7 cellular contexts compared by ENCODE assay signal in genomic region chr1:66351474-66351873, GRCh38.
DNase-seq lines count a peak whose midpoint lies in the region; ATAC-seq and TF ChIP-seq lines count a peak whose summit lies in the region.

No MANE protein-coding gene starts in this region.

- peak overlapping the region; percentile 80 for H3K27ac Mint-ChIP-seq in activated naive CD8-positive, alpha-beta T cell treated with anti-CD3 and anti-CD28 coated beads, Interleukin-2, amount 50 U/mL, for 24 hours
- peak overlapping the region; percentile 69 for H3K27ac Mint-ChIP-seq in osteocyte (ENCODE audit: unreplicated experiment)

- no peak for TF ChIP-seq CTCF in osteocyte (IDR thresholded peaks at IDR 0.05)

- no peak for DNase-seq in activated naive CD8-positive, alpha-beta T cell treated with anti-CD3 and anti-CD28 coated beads, Interleukin-2, amount 50 U/mL, for 24 hours
- DNase-seq in osteocyte (ENCODE audit: extremely low spot score, unreplicated experiment) (no peak), NCI-H146 treated with DMSO at 0.1 percent for 48 hours (lab: John Stamatoyannopoulos, UW; ENCODE audit: unreplicated experiment) (no peak), 8988T (no peak), CD1c-positive myeloid dendritic cell (ENCODE audit: extremely low spot score) (no peak)

- peaks cover 4% of the 10 kb centered on the region for H3K9me3 Mint-ChIP-seq in activated naive CD8-positive, alpha-beta T cell treated with anti-CD3 and anti-CD28 coated beads, Interleukin-2, amount 50 U/mL, for 24 hours
- no peaks in the 10 kb centered on the region for H3K9me3 Mint-ChIP-seq in osteocyte (ENCODE audit: unreplicated experiment)

- peak overlapping the region; percentile 44 for H3K4me3 Mint-ChIP-seq in activated naive CD8-positive, alpha-beta T cell treated with anti-CD3 and anti-CD28 coated beads, Interleukin-2, amount 50 U/mL, for 24 hours
- H3K4me3 Mint-ChIP-seq in osteocyte (ENCODE audit: unreplicated experiment) = peak overlapping the region; percentile 15

- H3K27me3 Mint-ChIP-seq in activated naive CD8-positive, alpha-beta T cell treated with anti-CD3 and anti-CD28 coated beads, Interleukin-2, amount 50 U/mL, for 24 hours = no peaks in the 10 kb centered on the region
- no peaks in the 10 kb centered on the region for H3K27me3 Mint-ChIP-seq in osteocyte (ENCODE audit: unreplicated experiment)

- peaks cover 22% of the 10 kb centered on the region for H3K36me3 Mint-ChIP-seq in activated naive CD8-positive, alpha-beta T cell treated with anti-CD3 and anti-CD28 coated beads, Interleukin-2, amount 50 U/mL, for 24 hours (ENCODE audit: low read depth)
- H3K36me3 Mint-ChIP-seq in osteocyte (ENCODE audit: unreplicated experiment) = peaks cover 22% of the 10 kb centered on the region

- ATAC-seq in GM19468 (IDR thresholded peaks at IDR 0.05; ENCODE audit: extremely low read depth, unreplicated experiment) = peak; percentile 25
- ATAC-seq in HG02973 (IDR thresholded peaks at IDR 0.05; ENCODE audit: unreplicated experiment) = peak; percentile 37
- peak; percentile 52 for ATAC-seq in activated naive CD8-positive, alpha-beta T cell treated with anti-CD3 and anti-CD28 coated beads, Interleukin-2, amount 50 U/mL, for 24 hours

- H3K4me1 Mint-ChIP-seq in activated naive CD8-positive, alpha-beta T cell treated with anti-CD3 and anti-CD28 coated beads, Interleukin-2, amount 50 U/mL, for 24 hours = peaks cover 98% of the 10 kb centered on the region
- peaks cover 78% of the 10 kb centered on the region for H3K4me1 Mint-ChIP-seq in osteocyte (ENCODE audit: unreplicated experiment)
